ENCODE assay signal across 29 cellular contexts in genomic region chr18:57409650-57410049, GRCh38. TPM values are rescaled to one million over a fixed set of nuclear protein-coding genes. Genes with fewer than 3 reads are reported as not detected.
"Had no signal": no experiment of that assay in that cellular context is flagged by ENCODE, and none has a peak within 500 bp of the region (broad histone marks: within the 10 kb centered on the region; RNA-seq: fewer than 3 reads in every experiment).

No MANE protein-coding gene starts in this region.

- FAIRE-seq: urothelium cell line had no signal

- H3K4me3 ChIP-seq: stomach, suprapubic skin, testis, thoracic aorta, thyroid gland, tibial artery, tibial nerve, transverse colon, upper lobe of left lung, upper lobe of right lung, uterus, vagina had no signal

- H3K27ac ChIP-seq: stomach, suprapubic skin, testis, thoracic aorta, thyroid gland, tibial artery, tibial nerve, transverse colon, upper lobe of left lung, upper lobe of right lung, uterus, vagina had no signal

- DNase-seq: stimulated activated CD4-positive, alpha-beta T cell treated with anti-CD3 and anti-CD28 coated beads, Interleukin-2, amount 100 ng/mL, for 48 hours; stimulated activated CD4-positive, alpha-beta T cell treated with anti-CD3 and anti-CD28 coated beads, Interleukin-4, amount 100 ng/mL, for 1 hour; stimulated activated CD4-positive, alpha-beta T cell treated with anti-CD3 and anti-CD28 coated beads, Interleukin-4, amount 100 ng/mL, for 24 hours; stimulated activated CD4-positive, alpha-beta T cell treated with anti-CD3 and anti-CD28 coated beads, Interleukin-4, amount 100 ng/mL, for 4 hours; stimulated activated CD8-positive, alpha-beta memory T cell treated with anti-CD3 and anti-CD28 coated beads, Interleukin-4, amount 100 ng/mL, for 48 hours; stimulated activated naive B cell treated with anti-CD40 and anti-IgM and Interleukin-4, amounts not matched to agents 10 μg/mL and 1 μg/mL and 100 μg/mL, for 72 hours; stimulated activated naive CD4-positive, alpha-beta T cell; stimulated activated naive CD4-positive, alpha-beta T cell treated with Interleukin-2 at 50 U/mL for 16 hours; stimulated activated naive CD8-positive, alpha-beta T cell treated with anti-CD3 and anti-CD28 coated beads, Interleukin-15, amount 100 ng/mL, for 72 hours; stimulated activated naive CD8-positive, alpha-beta T cell treated with anti-CD3 and anti-CD28 coated beads, Interleukin-15, Interleukin-2, amounts not matched to agents 100 U/mL and 50 U/mL, for 24 hours; stomach; substantia nigra; testis; thyroid gland; tibial artery; transverse colon; trophoblast cell; upper lobe of right lung; uterus had no signal

- H3K27me3 ChIP-seq: suprapubic skin, testis, thyroid gland, tibial artery, tibial nerve, upper lobe of left lung, upper lobe of right lung, uterus, vagina had no signal

- H3K4me1 ChIP-seq: stomach, suprapubic skin, testis, thyroid gland, tibial artery, tibial nerve, transverse colon, upper lobe of left lung, upper lobe of right lung, uterus, vagina had no signal

- H3K36me3 ChIP-seq: stomach, suprapubic skin, thoracic aorta, thyroid gland, tibial artery, tibial nerve, transverse colon, upper lobe of left lung, upper lobe of right lung, uterus, vagina had no signal

- ATAC-seq: stimulated activated effector memory CD8-positive, alpha-beta T cell treated with anti-CD3 and anti-CD28 coated beads, Interleukin-12 subunit alpha, Interleukin-12 subunit beta, amount 100 ng/mL, for 72 hours; stimulated activated memory B cell treated with anti-CD40 and anti-IgM and Interleukin-4, amounts not matched to agents 10 μg/mL and 1 μg/mL and 100 μg/mL, for 72 hours; stimulated activated naive B cell treated with anti-CD40 and anti-IgM and Interleukin-4, amounts not matched to agents 10 μg/mL and 1 μg/mL and 100 μg/mL, for 72 hours; stimulated activated naive CD8-positive, alpha-beta T cell treated with anti-CD3 and anti-CD28 coated beads, Interleukin-15, amount 100 ng/mL, for 72 hours; stimulated activated naive CD8-positive, alpha-beta T cell treated with anti-CD3 and anti-CD28 coated beads, Interleukin-15, Interleukin-2, amounts not matched to agents 100 U/mL and 50 U/mL, for 24 hours; upper lobe of right lung had no signal

- H3K9me3 ChIP-seq: suprapubic skin, testis, thoracic aorta, thyroid gland, transverse colon, upper lobe of left lung, upper lobe of right lung, uterus, vagina had no signal

RNA-seq across cellular contexts. Expression of gene ONECUT2, which starts 25.5 kb away (rescaled TPM):
- total RNA-seq: subcutaneous adipose tissue, thoracic aorta, vagina had no signal

RNA-seq across cellular contexts. Expression of gene ST8SIA3, which starts 57.3 kb away (rescaled TPM):
- total RNA-seq: subcutaneous adipose tissue, suprapubic skin, thoracic aorta, tibial nerve, upper lobe of right lung, ureter had no signal
